Comparison of ENCODE assay signal across 1 cellular context in the genomic region with DNA sequence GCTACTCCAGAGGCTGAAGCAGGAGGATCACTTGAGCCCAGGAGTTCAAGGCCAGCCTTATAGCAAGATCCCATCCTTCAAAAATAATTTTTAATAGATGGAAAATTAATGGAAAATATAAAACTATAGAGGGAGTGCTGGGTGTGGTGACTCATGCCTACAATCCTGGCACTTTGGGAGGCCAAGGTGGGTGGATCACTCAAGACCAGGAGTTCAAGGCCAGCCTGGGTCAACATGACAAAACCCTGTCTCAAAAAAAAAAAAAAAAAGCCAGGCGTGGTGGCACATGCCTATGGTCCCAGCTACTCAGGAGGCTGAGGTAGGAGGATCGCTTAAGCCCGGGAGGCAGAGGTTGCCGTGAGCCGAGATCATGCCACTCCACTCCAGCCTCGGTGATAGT.
A peak's percentile ranks its signal among the peaks of the same experiment; 100 is the strongest.
TF ChIP-seq lines count a peak whose summit lies in the region.

No MANE protein-coding gene starts in this region.

TF ChIP-seq in HCT116, 20 proteins besides CTCF, POLR2A, EP300 and RAD21:
- TF ChIP-seq FOSL1 (IDR thresholded peaks at IDR 0.05; ENCODE audit: low read depth), result peak; percentile 30; the same call in 1 of the 2 replicates
- no peak for TF ChIP-seq YY1 (IDR thresholded peaks at IDR 0.05; ENCODE audit: extremely low read depth, insufficient replicate concordance, low read depth, low read length)
- 0 out of 2 replicates have a peak, but pooled peaks have one; percentile 15 for TF ChIP-seq SP1 (IDR thresholded peaks at IDR 0.05; ENCODE audit: low read depth)
- no peak for TF ChIP-seq ZFX (IDR thresholded peaks at IDR 0.05)
- TF ChIP-seq EGR1 (IDR thresholded peaks at IDR 0.05; ENCODE audit: low read depth), result peak; percentile 46; the same call in 1 of the 2 replicates
- TF ChIP-seq, protein P1, sequence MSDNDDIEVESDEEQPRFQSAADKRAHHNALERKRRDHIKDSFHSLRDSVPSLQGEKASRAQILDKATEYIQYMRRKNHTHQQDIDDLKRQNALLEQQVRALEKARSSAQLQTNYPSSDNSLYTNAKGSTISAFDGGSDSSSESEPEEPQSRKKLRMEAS (IDR thresholded peaks at IDR 0.05), result 0 out of 2 replicates have a peak, but pooled peaks have one; percentile 21
